In genomic region chr5:146667633-146668032, GRCh38 we compare ENCODE assay signal across 12 cellular contexts.
DNase-seq lines count a peak whose midpoint lies in the region; ATAC-seq and TF ChIP-seq lines count a peak whose summit lies in the region.
"Had no signal": no experiment of that assay in that cellular context is flagged by ENCODE, and none has a peak within 500 bp of the region (broad histone marks: within the 10 kb centered on the region; RNA-seq: fewer than 3 reads in every experiment).

No MANE protein-coding gene starts in this region.

- TF ChIP-seq CTCF in breast epithelium (IDR thresholded peaks at IDR 0.05): no peak

- DNase-seq in Ammon's horn (ENCODE audit: low spot score): peak; percentile 75
- peak; percentile 81 for DNase-seq in NCI-H1694 treated with DMSO at 0.1 percent for 48 hours (lab: John Stamatoyannopoulos, UW)
- no peak for DNase-seq in breast epithelium (ENCODE audit: low spot score in 2 of 2)
- peak; percentile 59 for DNase-seq in medulla oblongata (ENCODE audit: extremely low spot score)
- DNase-seq in activated T-cell treated with anti-CD3 and anti-CD28 coated beads, Interleukin-2, amount 50 U/mL, for 24 hours: no peak
- no peak for DNase-seq in naive thymus-derived CD4-positive, alpha-beta T cell
- no peak for DNase-seq in activated naive CD4-positive, alpha-beta T cell treated with anti-CD3 and anti-CD28 coated beads for 36 hours
- DNase-seq in Kasumi-1 (lab: John Stamatoyannopoulos, UW): no peak
- DNase-seq: activated T-cell treated with anti-CD3 and anti-CD28 coated beads, Interleukin-2, amount 50 U/mL, for 72 hours; CD4-positive, alpha-beta memory T cell; thyroid gland had no signal

- H3K27me3 Mint-ChIP-seq in activated T-cell treated with anti-CD3 and anti-CD28 coated beads, Interleukin-2, amount 50 U/mL, for 24 hours: no peaks in the 10 kb centered on the region
- H3K27me3 Mint-ChIP-seq in naive thymus-derived CD4-positive, alpha-beta T cell: peaks cover 0 to 6% (median 0%) of the 10 kb centered on the region in 5 donors
- H3K27me3 Mint-ChIP-seq in activated naive CD4-positive, alpha-beta T cell treated with anti-CD3 and anti-CD28 coated beads for 36 hours (ENCODE audit: low read depth): no peaks in the 10 kb centered on the region
- H3K27me3 Mint-ChIP-seq: CD4-positive, alpha-beta memory T cell had no signal

- H3K9me3 Mint-ChIP-seq in activated T-cell treated with anti-CD3 and anti-CD28 coated beads, Interleukin-2, amount 50 U/mL, for 24 hours: no peaks in the 10 kb centered on the region
- H3K9me3 Mint-ChIP-seq in naive thymus-derived CD4-positive, alpha-beta T cell: no peaks in the 10 kb centered on the region
- no peaks in the 10 kb centered on the region for H3K9me3 Mint-ChIP-seq in activated naive CD4-positive, alpha-beta T cell treated with anti-CD3 and anti-CD28 coated beads for 36 hours
- H3K9me3 Mint-ChIP-seq: activated T-cell treated with anti-CD3 and anti-CD28 coated beads, Interleukin-2, amount 50 U/mL, for 72 hours; CD4-positive, alpha-beta memory T cell had no signal

- H3K4me1 ChIP-seq in breast epithelium: no peaks in the 10 kb centered on the region
- H3K4me1 ChIP-seq in naive thymus-derived CD4-positive, alpha-beta T cell (ENCODE audit: control insufficient read depth in 2 of 2, insufficient read depth in 2 of 2, low read length in 2 of 2): no peaks in the 10 kb centered on the region
- H3K4me1 ChIP-seq: thyroid gland had no signal

- intact Hi-C loops in breast epithelium (cut with DNase I; ENCODE audit: low total_unique reads): no loop called here
- intact Hi-C loops in naive thymus-derived CD4-positive, alpha-beta T cell (cut with micrococcal nuclease): no loop called here
- intact Hi-C loops in activated naive CD4-positive, alpha-beta T cell treated with anti-CD3 and anti-CD28 coated beads for 36 hours (cut with micrococcal nuclease): loop anchor here (10.0 kb wide), 1 partner anchor 207 kb away; the partner anchor contains the start of gene PPP2R2B

- TF ChIP-seq POLR2A in breast epithelium (IDR thresholded peaks at IDR 0.05): no peak

- no peaks in the 10 kb centered on the region for H3K27me3 ChIP-seq in breast epithelium
- H3K27me3 ChIP-seq in naive thymus-derived CD4-positive, alpha-beta T cell (ENCODE audit: control insufficient read depth in 2 of 2, insufficient read depth in 2 of 2, low read length in 2 of 2): no peaks in the 10 kb centered on the region
- H3K27me3 ChIP-seq: thyroid gland had no signal

- no peaks in the 10 kb centered on the region for H3K36me3 ChIP-seq in breast epithelium
- no peaks in the 10 kb centered on the region for H3K36me3 ChIP-seq in naive thymus-derived CD4-positive, alpha-beta T cell (ENCODE audit: control insufficient read depth in 2 of 3, insufficient read depth in 3 of 3, low read length in 3 of 3)
- H3K36me3 ChIP-seq: thyroid gland had no signal

- H3K27ac Mint-ChIP-seq in activated T-cell treated with anti-CD3 and anti-CD28 coated beads, Interleukin-2, amount 50 U/mL, for 24 hours: no peak overlapping the region
- no peak overlapping the region for H3K27ac Mint-ChIP-seq in naive thymus-derived CD4-positive, alpha-beta T cell
- no peak overlapping the region for H3K27ac Mint-ChIP-seq in activated naive CD4-positive, alpha-beta T cell treated with anti-CD3 and anti-CD28 coated beads for 36 hours
- H3K27ac Mint-ChIP-seq: activated T-cell treated with anti-CD3 and anti-CD28 coated beads, Interleukin-2, amount 50 U/mL, for 72 hours; CD4-positive, alpha-beta memory T cell had no signal

- H3K9me3 ChIP-seq in breast epithelium: no peaks in the 10 kb centered on the region
- H3K9me3 ChIP-seq in naive thymus-derived CD4-positive, alpha-beta T cell (ENCODE audit: control insufficient read depth in 2 of 3, low read length in 3 of 3): no peaks in the 10 kb centered on the region
- H3K9me3 ChIP-seq: thyroid gland had no signal

- no peak overlapping the region for H3K4me3 ChIP-seq in breast epithelium
- no peak overlapping the region for H3K4me3 ChIP-seq in naive thymus-derived CD4-positive, alpha-beta T cell (ENCODE audit: low read length)
- H3K4me3 ChIP-seq: thyroid gland had no signal

- POLR2A ChIA-PET in naive thymus-derived CD4-positive, alpha-beta T cell (lab: Charles Lee): no interaction called here

- H3K4me3 Mint-ChIP-seq in activated T-cell treated with anti-CD3 and anti-CD28 coated beads, Interleukin-2, amount 50 U/mL, for 24 hours: no peak overlapping the region
- no peak overlapping the region for H3K4me3 Mint-ChIP-seq in naive thymus-derived CD4-positive, alpha-beta T cell
- no peak overlapping the region for H3K4me3 Mint-ChIP-seq in activated naive CD4-positive, alpha-beta T cell treated with anti-CD3 and anti-CD28 coated beads for 36 hours
- H3K4me3 Mint-ChIP-seq: activated T-cell treated with anti-CD3 and anti-CD28 coated beads, Interleukin-2, amount 50 U/mL, for 72 hours; CD4-positive, alpha-beta memory T cell had no signal

- H3K27ac ChIP-seq in breast epithelium: peak overlapping the region; percentile 10 to 50
- no peak overlapping the region for H3K27ac ChIP-seq in naive thymus-derived CD4-positive, alpha-beta T cell (ENCODE audit: low read depth, low read length)
- H3K27ac ChIP-seq: thyroid gland had no signal

- H3K4me1 Mint-ChIP-seq in activated T-cell treated with anti-CD3 and anti-CD28 coated beads, Interleukin-2, amount 50 U/mL, for 24 hours (ENCODE audit: low read depth): peaks cover 8% of the 10 kb centered on the region
- H3K4me1 Mint-ChIP-seq in naive thymus-derived CD4-positive, alpha-beta T cell: peaks cover 0 to 16% (median 4%) of the 10 kb centered on the region in 7 donors
- peaks cover 9% of the 10 kb centered on the region for H3K4me1 Mint-ChIP-seq in activated naive CD4-positive, alpha-beta T cell treated with anti-CD3 and anti-CD28 coated beads for 36 hours (ENCODE audit: low read depth)

- CTCF ChIA-PET in naive thymus-derived CD4-positive, alpha-beta T cell (lab: Charles Lee): no interaction called here
- CTCF ChIA-PET in activated naive CD4-positive, alpha-beta T cell treated with anti-CD3 and anti-CD28 coated beads for 36 hours (lab: Charles Lee): interaction anchor here (0.6 kb wide), 2 partner anchors 65 to 146 kb away, joined by 3 read pairs; no protein-coding TSS in a partner anchor

- no peak for ATAC-seq in naive thymus-derived CD4-positive, alpha-beta T cell
- ATAC-seq: Panc1 had no signal

- no peaks in the 10 kb centered on the region for H3K36me3 Mint-ChIP-seq in activated T-cell treated with anti-CD3 and anti-CD28 coated beads, Interleukin-2, amount 50 U/mL, for 24 hours (ENCODE audit: low read depth)
- no peaks in the 10 kb centered on the region for H3K36me3 Mint-ChIP-seq in naive thymus-derived CD4-positive, alpha-beta T cell
- H3K36me3 Mint-ChIP-seq in activated naive CD4-positive, alpha-beta T cell treated with anti-CD3 and anti-CD28 coated beads for 36 hours (ENCODE audit: low read depth): no peaks in the 10 kb centered on the region
- H3K36me3 Mint-ChIP-seq: CD4-positive, alpha-beta memory T cell had no signal

Comparison
In these comparisons a context has a peak if more than half of its experiments do, and no peak if none do; other contexts are left out.
1. DNase-seq: peak in Ammon's horn (single experiment), NCI-H1694 treated with DMSO at 0.1 percent for 48 hours (single experiment) and medulla oblongata (single experiment); none in breast epithelium (0 of 2), activated T-cell treated with anti-CD3 and anti-CD28 coated beads, Interleukin-2, amount 50 U/mL, for 24 hours (single experiment), naive thymus-derived CD4-positive, alpha-beta T cell (0 of 9), activated naive CD4-positive, alpha-beta T cell treated with anti-CD3 and anti-CD28 coated beads for 36 hours (single experiment) and Kasumi-1 (0 of 2).